In the genomic region with DNA sequence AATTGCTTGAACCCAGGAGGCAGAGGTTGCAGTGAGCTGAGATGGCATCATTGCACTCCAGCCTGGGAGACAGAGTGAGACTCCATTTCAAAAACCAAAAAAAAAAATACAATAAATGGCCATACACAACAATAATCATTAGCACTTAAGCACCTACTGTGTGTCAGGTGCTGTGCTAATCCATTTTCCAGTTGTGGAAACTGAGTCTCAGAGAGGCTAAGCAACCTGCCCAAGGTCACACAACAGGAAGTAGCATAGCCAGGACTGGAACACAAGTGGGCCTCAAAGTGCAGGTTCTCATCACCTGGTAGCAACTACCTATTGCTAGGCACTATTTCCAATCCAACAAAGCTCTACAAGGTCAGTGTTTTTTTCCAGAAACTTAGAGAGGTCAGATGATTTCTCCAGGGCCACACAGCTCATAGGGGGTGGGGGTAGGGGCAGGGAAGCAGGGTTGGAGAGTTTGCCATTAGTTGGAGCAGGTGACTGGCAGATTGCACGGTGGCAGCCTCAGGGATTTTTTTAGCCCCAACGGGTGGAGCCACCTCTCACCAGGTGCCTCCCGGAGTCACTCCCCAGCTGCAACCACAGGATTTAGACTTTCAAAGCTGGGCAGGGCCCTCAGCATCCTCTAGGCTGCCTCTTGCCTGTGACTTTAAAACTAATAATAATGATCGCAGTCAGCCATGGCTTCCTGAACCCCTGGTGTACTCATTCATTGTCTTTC, we compare ENCODE assay signal across 11 cellular contexts. TPM values are rescaled to one million over a fixed set of nuclear protein-coding genes. Genes with fewer than 3 reads are reported as not detected.
DNase-seq lines count a peak whose midpoint lies in the region; ATAC-seq and TF ChIP-seq lines count a peak whose summit lies in the region.
"Had no signal": no experiment of that assay in that cellular context is flagged by ENCODE, and none has a peak within 500 bp of the region (broad histone marks: within the 10 kb centered on the region; RNA-seq: fewer than 3 reads in every experiment).

No MANE protein-coding gene starts in this region.

- H3K27ac ChIP-seq in CD4-positive, alpha-beta T cell (ENCODE audit: low read depth, low read length) = peak overlapping the region; percentile 29
- H3K27ac ChIP-seq in OCI-LY7 (ENCODE audit: low read depth, low read length, poor library complexity, severe bottlenecking) (peak overlapping the region; percentile 99), body of pancreas (no peak overlapping the region)

- POLR2A ChIA-PET in CD4-positive, alpha-beta T cell (lab: Charles Lee) = interaction anchor here (1.0 to 6.1 kb wide), 12 partner anchors 10 to 132 kb away, joined by 3 to 131 read pairs (median 14); a partner anchor contains a TSS
- POLR2A ChIA-PET in OCI-LY7 (lab: Charles Lee) = interaction anchor here (0.6 to 10.2 kb wide), 18 partner anchors 10 to 1123 kb away, joined by 3 to 135 read pairs (median 10); a partner anchor contains a TSS

- WGBS in body of pancreas, 2 donors = 21 to 41% methylated on average over 4 of the region's 4 CpGs

- CTCF ChIA-PET in CD4-positive, alpha-beta T cell (lab: Charles Lee) = interaction anchor here (2.2 to 3.2 kb wide), 2 partner anchors 23 to 25 kb away, joined by 16 to 22 read pairs; no protein-coding TSS in a partner anchor
- CTCF ChIA-PET in OCI-LY7 (lab: Charles Lee; ENCODE audit: unreplicated experiment) = interaction anchor here (0.6 to 1.5 kb wide), 6 partner anchors 16 to 34 kb away, joined by 3 to 9 read pairs (median 6); no protein-coding TSS in a partner anchor

- BruUV-seq in OCI-LY7 (replicated peaks; lab: Mats Ljungman, UMichigan) = no TSS peak

- peak overlapping the region; percentile 64 for H3K4me3 ChIP-seq in OCI-LY7 (ENCODE audit: low read depth, low read length, poor library complexity, severe bottlenecking)
- H3K4me3 ChIP-seq in body of pancreas = no peak overlapping the region

- H3K27ac Mint-ChIP-seq in CD4-positive, alpha-beta T cell = peak overlapping the region; percentile 97

- H3K36me3 Mint-ChIP-seq in CD4-positive, alpha-beta T cell (ENCODE audit: low read depth) = no peaks in the 10 kb centered on the region

- H2AFZ ChIP-seq in OCI-LY7 (ENCODE audit: low read length) = no peak overlapping the region

- no peak for TF ChIP-seq CTCF in CD4-positive, alpha-beta T cell (IDR thresholded peaks at IDR 0.05)
- TF ChIP-seq CTCF in OCI-LY7 (conservative IDR thresholded peaks at IDR 0.05; ENCODE audit: low read length) (no peak), body of pancreas (IDR thresholded peaks at IDR 0.05) (no peak)

- H3K4me3 Mint-ChIP-seq in CD4-positive, alpha-beta T cell = peak overlapping the region; percentile 51
- H3K4me3 Mint-ChIP-seq: nephron had no signal

- peaks cover 98% of the 10 kb centered on the region for H3K4me1 ChIP-seq in OCI-LY7 (ENCODE audit: insufficient read depth, low read length, poor library complexity, severe bottlenecking)
- no peaks in the 10 kb centered on the region for H3K4me1 ChIP-seq in body of pancreas

- H3K27me3 Mint-ChIP-seq in CD4-positive, alpha-beta T cell = no peaks in the 10 kb centered on the region

- no peaks in the 10 kb centered on the region for H3K9me2 ChIP-seq in OCI-LY7 (ENCODE audit: insufficient read depth, low read length)

- DNase-seq in CD4-positive, alpha-beta T cell = peak in 5 of 10 experiments; percentile 30 to 47 (median 40)
- DNase-seq in OCI-LY7 (ENCODE audit: low spot score) (peak; percentile 98), body of pancreas (peak in 1 of 4 donors; percentile 58), dermis blood vessel endothelial cell (no peak), cortex of kidney (lab: John Stamatoyannopoulos, UW) (no peak), G401 (ENCODE audit: low spot score) (no peak)
- DNase-seq: activated gamma-delta T cell, islet precursor cell had no signal

- H3K79me2 ChIP-seq in OCI-LY7 (ENCODE audit: insufficient read depth, low read depth, low read length) = no peaks in the 10 kb centered on the region

- no peaks in the 10 kb centered on the region for H4K20me1 ChIP-seq in OCI-LY7 (ENCODE audit: insufficient read depth, low read length)

- intact Hi-C loops in CD4-positive, alpha-beta T cell (cut with DNase I, micrococcal nuclease) = no loop called here
- intact Hi-C loops in OCI-LY7 (cut with micrococcal nuclease; ENCODE audit: unreplicated experiment) (loop anchor here (1.0 kb wide), 2 partner anchors 26 to 37 kb away; no protein-coding TSS in a partner anchor), body of pancreas (cut with DNase I) (no loop called here)

- peak; percentile 65 for ATAC-seq in CD4-positive, alpha-beta T cell (ENCODE audit: poor library complexity)
- peak; percentile 44 for ATAC-seq in GM21447 (IDR thresholded peaks at IDR 0.05; ENCODE audit: unreplicated experiment)
- ATAC-seq in body of pancreas = peak; percentile 26
- no peak for ATAC-seq in GM19035 (IDR thresholded peaks at IDR 0.05; ENCODE audit: unreplicated experiment)

- TF ChIP-seq POLR2A in body of pancreas (IDR thresholded peaks at IDR 0.05) = no peak

- H3K9me3 Mint-ChIP-seq in CD4-positive, alpha-beta T cell = no peaks in the 10 kb centered on the region
- H3K9me3 Mint-ChIP-seq: nephron had no signal

- no peaks in the 10 kb centered on the region for H3K27me3 ChIP-seq in CD4-positive, alpha-beta T cell (ENCODE audit: control insufficient read depth, insufficient read depth, low read length)
- H3K27me3 ChIP-seq in body of pancreas = no peaks in the 10 kb centered on the region

- in situ Hi-C loops in G401 (cut with HindIII; ENCODE audit: low sequenced_read_pairs) = no loop called here

- H3K4me1 Mint-ChIP-seq in CD4-positive, alpha-beta T cell (ENCODE audit: low read depth) = peaks cover 85% of the 10 kb centered on the region
- H3K4me1 Mint-ChIP-seq: nephron had no signal

- no peaks in the 10 kb centered on the region for H3K9me3 ChIP-seq in CD4-positive, alpha-beta T cell (ENCODE audit: control insufficient read depth, low read length)
- H3K9me3 ChIP-seq in OCI-LY7 (ENCODE audit: low read length) (no peaks in the 10 kb centered on the region), body of pancreas (no peaks in the 10 kb centered on the region)

- H3K4me2 ChIP-seq in OCI-LY7 (ENCODE audit: low read length) = peak overlapping the region; percentile 93

- H3K36me3 ChIP-seq in OCI-LY7 (ENCODE audit: insufficient read depth, low read length) = no peaks in the 10 kb centered on the region
- H3K36me3 ChIP-seq in body of pancreas (replicated peaks in 1 of 2; ENCODE audit: insufficient read depth in 1 of 2, low read depth in 2 of 2) = no peaks in the 10 kb centered on the region

RNA-seq across cellular contexts. Expression of a gene that starts 52.5 kb away (rescaled TPM):
- 10 to 100 TPM; 89.8 to 90.4 TPM for total RNA-seq in CD4-positive, alpha-beta T cell
- 1,286 and 1,658 TPM in 2 replicates for total RNA-seq in OCI-LY7 (2014; rRNA removed; shearing (Covaris generic))
- 621 and 629 TPM in 2 replicates for total RNA-seq in OCI-LY7 (2022)
- total RNA-seq in body of pancreas = 100 to 1,000 TPM in 1 of 2 donors, 10 to 100 TPM in 1; 65.9 to 118 TPM
- total RNA-seq in dermis blood vessel endothelial cell = 407 and 906 TPM in 2 replicates
- 1,524 and 1,844 TPM in 2 replicates for total RNA-seq in G401 (2014; rRNA removed; shearing (Covaris generic))

Comparison
In these comparisons a context has a peak if more than half of its experiments do, and no peak if none do; other contexts are left out.
1. H3K27ac ChIP-seq: peak in CD4-positive, alpha-beta T cell (single experiment) and OCI-LY7 (single experiment); none in body of pancreas (0 of 4).